Comparison of ENCODE assay signal across 18 cellular contexts in the genomic region with DNA sequence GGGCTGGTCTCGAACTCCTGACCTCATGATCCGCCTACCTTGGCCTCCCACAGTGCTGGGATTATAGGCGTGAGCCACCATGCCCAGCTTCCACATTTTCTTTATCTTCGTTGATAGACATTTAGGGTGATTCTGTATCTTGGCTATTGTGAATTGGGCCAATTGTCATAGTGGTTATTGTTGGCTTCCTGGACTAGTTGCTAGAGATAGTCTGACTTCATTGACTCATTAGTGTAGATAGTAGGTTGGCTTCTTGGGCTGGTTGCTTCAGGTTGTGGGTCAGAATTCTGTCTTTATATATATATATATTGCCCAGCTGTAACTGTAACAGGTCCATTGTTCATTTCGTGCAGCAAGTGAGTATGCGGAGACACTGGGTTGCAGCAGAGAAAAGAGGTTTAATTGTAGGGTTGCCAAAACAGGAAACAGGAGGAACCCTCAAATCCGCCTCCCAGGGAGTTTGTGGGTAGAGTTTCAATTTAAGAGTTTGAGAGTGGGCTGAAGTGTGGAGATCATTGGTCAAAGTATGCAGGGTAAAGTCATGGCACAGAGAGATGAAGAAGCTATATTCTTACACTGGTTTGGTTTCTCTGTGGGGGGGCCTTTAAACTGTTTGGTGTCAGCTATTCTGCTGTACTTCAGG. TPM values are rescaled to one million over a fixed set of nuclear protein-coding genes. Genes with fewer than 3 reads are reported as not detected.
DNase-seq lines count a peak whose midpoint lies in the region; ATAC-seq and TF ChIP-seq lines count a peak whose summit lies in the region.
"Had no signal": no experiment of that assay in that cellular context is flagged by ENCODE, and none has a peak within 500 bp of the region (broad histone marks: within the 10 kb centered on the region; RNA-seq: fewer than 3 reads in every experiment).

No MANE protein-coding gene starts in this region.

- H2AFZ ChIP-seq in neural progenitor cell (replicated peaks), result no peak overlapping the region

- H3K27me3 ChIP-seq in A673 (replicated peaks; ENCODE audit: insufficient read depth, low read depth, low read length, poor library complexity), result no peaks in the 10 kb centered on the region
- H3K27me3 ChIP-seq in CD8-positive, alpha-beta T cell (ENCODE audit: insufficient read depth, low read length), result no peaks in the 10 kb centered on the region
- no peaks in the 10 kb centered on the region for H3K27me3 ChIP-seq in neural progenitor cell
- H3K27me3 ChIP-seq: gastroesophageal sphincter, neutrophil, suprapubic skin had no signal

- no peaks in the 10 kb centered on the region for H3K79me2 ChIP-seq in neural progenitor cell (ENCODE audit: low read depth)

- H3K4me3 ChIP-seq in A673 (ENCODE audit: low read depth, low read length, poor library complexity, severe bottlenecking) (no peak overlapping the region), neural progenitor cell (no peak overlapping the region)
- no peak overlapping the region for H3K4me3 ChIP-seq in CD8-positive, alpha-beta T cell (ENCODE audit: low read depth, low read length)
- H3K4me3 ChIP-seq: gastroesophageal sphincter, suprapubic skin had no signal

- peaks cover 2% of the 10 kb centered on the region for H3K9me3 Mint-ChIP-seq in CD8-positive, alpha-beta T cell
- peaks cover 11% of the 10 kb centered on the region for H3K9me3 Mint-ChIP-seq in activated T-helper 2 cell treated with anti-CD3 and anti-CD28 coated beads, Interferon-gamma antibody, Interleukin-2, Interleukin-4, amounts not matched to agents 10 μg/mL and 5 μg/mL and 100 μg/mL, durations not matched to agents 14 hours and 24 hours and 36 hours
- H3K9me3 Mint-ChIP-seq in neural progenitor cell, result no peaks in the 10 kb centered on the region

- H3K9ac ChIP-seq in neural progenitor cell, result no peak overlapping the region

- intact Hi-C loops in A673 (cut with micrococcal nuclease; ENCODE audit: unreplicated experiment), result no loop called here
- intact Hi-C loops in CD8-positive, alpha-beta T cell (cut with DNase I, micrococcal nuclease), result no loop called here
- intact Hi-C loops in activated T-helper 2 cell treated with anti-CD3 and anti-CD28 coated beads, Interferon-gamma antibody, Interleukin-2, Interleukin-4, amounts not matched to agents 10 μg/mL and 5 μg/mL and 100 μg/mL, durations not matched to agents 14 hours and 24 hours and 36 hours (cut with micrococcal nuclease), result no loop called here

- H3K4me3 Mint-ChIP-seq in CD8-positive, alpha-beta T cell, result no peak overlapping the region
- H3K4me3 Mint-ChIP-seq in activated T-helper 2 cell treated with anti-CD3 and anti-CD28 coated beads, Interferon-gamma antibody, Interleukin-2, Interleukin-4, amounts not matched to agents 10 μg/mL and 5 μg/mL and 100 μg/mL, durations not matched to agents 14 hours and 24 hours and 36 hours (ENCODE audit: low read depth), result no peak overlapping the region
- H3K4me3 Mint-ChIP-seq in neural progenitor cell, result no peak overlapping the region
- H3K4me3 Mint-ChIP-seq: activated naive CD4-positive, alpha-beta T cell treated with anti-CD3 and anti-CD28 coated beads, Interleukin-2, amount 10 ng/mL, durations not matched to agents 7 days and 5 days had no signal

- TF ChIP-seq CTCF in A673 (conservative IDR thresholded peaks at IDR 0.05; ENCODE audit: low read depth, low read length) (no peak), neural progenitor cell (IDR thresholded peaks at IDR 0.05) (no peak)
- no peak for TF ChIP-seq CTCF in CD8-positive, alpha-beta T cell (IDR thresholded peaks at IDR 0.05)

- no peak overlapping the region for H3K4me2 ChIP-seq in neural progenitor cell

- H3K9me3 ChIP-seq in A673 (ENCODE audit: low read depth, low read length, poor library complexity, severe bottlenecking) (peaks cover 6% of the 10 kb centered on the region), neural progenitor cell (ENCODE audit: low read depth) (no peaks in the 10 kb centered on the region)
- H3K9me3 ChIP-seq in CD8-positive, alpha-beta T cell (ENCODE audit: low read length), result no peaks in the 10 kb centered on the region
- H3K9me3 ChIP-seq: Caco-2, gastroesophageal sphincter, neutrophil, suprapubic skin had no signal

- DNase-seq in A673 (ENCODE audit: low spot score), result peak; percentile 93
- no peak for DNase-seq in CD8-positive, alpha-beta T cell
- peak; percentile 84 for DNase-seq in NCI-H2107 treated with DMSO at 0.1 percent for 48 hours (lab: John Stamatoyannopoulos, UW; ENCODE audit: unreplicated experiment)
- DNase-seq in astrocyte of the hippocampus (ENCODE audit: low read depth, low spot score), result peak; percentile 7
- DNase-seq in activated T-helper 2 cell treated with anti-CD3 and anti-CD28 coated beads, Interferon-gamma antibody, Interleukin-2, Interleukin-4, amounts not matched to agents 10 μg/mL and 5 μg/mL and 100 μg/mL, durations not matched to agents 14 hours and 24 hours and 36 hours (ENCODE audit: low spot score), result no peak
- DNase-seq in neural progenitor cell (ENCODE audit: low spot score), result no peak
- DNase-seq: activated naive CD4-positive, alpha-beta T cell treated with anti-CD3 and anti-CD28 coated beads, Interleukin-2, amount 10 ng/mL, durations not matched to agents 7 days and 5 days; AML-193; Caco-2; HCEC 1CT; midbrain; NCI-H187 treated with DMSO at 0.1 percent for 48 hours; NCI-H524 treated with DMSO at 0.1 percent for 48 hours; PC-3 had no signal

- no peak for ATAC-seq in CD8-positive, alpha-beta T cell
- ATAC-seq in HG02970 (IDR thresholded peaks at IDR 0.05; ENCODE audit: low FRiP score, unreplicated experiment), result no peak
- ATAC-seq: gastroesophageal sphincter, PC-3 had no signal

- H3F3A ChIP-seq in neural progenitor cell (ENCODE audit: low read depth), result no peaks in the 10 kb centered on the region

- BruUV-seq in A673 (replicated peaks; lab: Mats Ljungman, UMichigan), result no TSS peak

- peaks cover 30% of the 10 kb centered on the region for H3K4me1 Mint-ChIP-seq in CD8-positive, alpha-beta T cell (ENCODE audit: low read depth)
- peaks cover 8% of the 10 kb centered on the region for H3K4me1 Mint-ChIP-seq in activated T-helper 2 cell treated with anti-CD3 and anti-CD28 coated beads, Interferon-gamma antibody, Interleukin-2, Interleukin-4, amounts not matched to agents 10 μg/mL and 5 μg/mL and 100 μg/mL, durations not matched to agents 14 hours and 24 hours and 36 hours (ENCODE audit: low read depth)
- no peaks in the 10 kb centered on the region for H3K4me1 Mint-ChIP-seq in neural progenitor cell

- peaks cover 3% of the 10 kb centered on the region for H3K4me1 ChIP-seq in A673 (ENCODE audit: insufficient read depth, low read length, poor library complexity, severe bottlenecking)
- H3K4me1 ChIP-seq in CD8-positive, alpha-beta T cell (ENCODE audit: insufficient read depth, low read length), result peaks cover 20% of the 10 kb centered on the region
- H3K4me1 ChIP-seq in neural progenitor cell, result no peaks in the 10 kb centered on the region
- H3K4me1 ChIP-seq: gastroesophageal sphincter, suprapubic skin had no signal

- POLR2A ChIA-PET in A673 (lab: Charles Lee; ENCODE audit: low non-redundant PET), result interaction anchor here (0.6 to 0.8 kb wide), 3 partner anchors 10 to 76 kb away, joined by 3 to 4 read pairs (median 3); no protein-coding TSS in a partner anchor
- POLR2A ChIA-PET in CD8-positive, alpha-beta T cell (lab: Charles Lee), result no interaction called here

- CTCF ChIA-PET in A673 (lab: Charles Lee), result interaction anchor here (0.6 to 0.7 kb wide), 2 partner anchors 288 to 702 kb away, joined by 3 to 5 read pairs; no protein-coding TSS in a partner anchor
- CTCF ChIA-PET in CD8-positive, alpha-beta T cell (lab: Charles Lee), result interaction anchor here (0.8 kb wide), 1 partner anchor 20 kb away, joined by 3 read pairs; no protein-coding TSS in a partner anchor

- no peaks in the 10 kb centered on the region for H3K27me3 Mint-ChIP-seq in CD8-positive, alpha-beta T cell (ENCODE audit: low read depth)
- no peaks in the 10 kb centered on the region for H3K27me3 Mint-ChIP-seq in activated T-helper 2 cell treated with anti-CD3 and anti-CD28 coated beads, Interferon-gamma antibody, Interleukin-2, Interleukin-4, amounts not matched to agents 10 μg/mL and 5 μg/mL and 100 μg/mL, durations not matched to agents 14 hours and 24 hours and 36 hours (ENCODE audit: low read depth)
- no peaks in the 10 kb centered on the region for H3K27me3 Mint-ChIP-seq in neural progenitor cell (ENCODE audit: insufficient read depth, low read depth)
- H3K27me3 Mint-ChIP-seq: activated naive CD4-positive, alpha-beta T cell treated with anti-CD3 and anti-CD28 coated beads, Interleukin-2, amount 10 ng/mL, durations not matched to agents 7 days and 5 days had no signal

- peak overlapping the region; percentile 38 for H3K27ac Mint-ChIP-seq in CD8-positive, alpha-beta T cell
- H3K27ac Mint-ChIP-seq in activated T-helper 2 cell treated with anti-CD3 and anti-CD28 coated beads, Interferon-gamma antibody, Interleukin-2, Interleukin-4, amounts not matched to agents 10 μg/mL and 5 μg/mL and 100 μg/mL, durations not matched to agents 14 hours and 24 hours and 36 hours, result no peak overlapping the region
- H3K27ac Mint-ChIP-seq in neural progenitor cell, result no peak overlapping the region
- H3K27ac Mint-ChIP-seq: activated naive CD4-positive, alpha-beta T cell treated with anti-CD3 and anti-CD28 coated beads, Interleukin-2, amount 10 ng/mL, durations not matched to agents 7 days and 5 days had no signal

- H3K36me3 Mint-ChIP-seq in CD8-positive, alpha-beta T cell, result peaks cover 55% of the 10 kb centered on the region
- peaks cover 44% of the 10 kb centered on the region for H3K36me3 Mint-ChIP-seq in activated T-helper 2 cell treated with anti-CD3 and anti-CD28 coated beads, Interferon-gamma antibody, Interleukin-2, Interleukin-4, amounts not matched to agents 10 μg/mL and 5 μg/mL and 100 μg/mL, durations not matched to agents 14 hours and 24 hours and 36 hours (ENCODE audit: low read depth)
- H3K36me3 Mint-ChIP-seq in neural progenitor cell, result peaks cover 11% of the 10 kb centered on the region

- no peaks in the 10 kb centered on the region for H4K20me1 ChIP-seq in neural progenitor cell (ENCODE audit: low read depth)

- peak overlapping the region; percentile 1 for H3K27ac ChIP-seq in A673 (ENCODE audit: low read depth, low read length, poor library complexity, severe bottlenecking)
- H3K27ac ChIP-seq in CD8-positive, alpha-beta T cell (ENCODE audit: low read depth, low read length), result no peak overlapping the region
- no peak overlapping the region for H3K27ac ChIP-seq in neural progenitor cell
- H3K27ac ChIP-seq: gastroesophageal sphincter, neutrophil, suprapubic skin had no signal

- H3K36me3 ChIP-seq in A673 (ENCODE audit: insufficient read depth, low read length, poor library complexity, severe bottlenecking) (peaks cover 15% of the 10 kb centered on the region), neural progenitor cell (no peaks in the 10 kb centered on the region)
- no peaks in the 10 kb centered on the region for H3K36me3 ChIP-seq in CD8-positive, alpha-beta T cell (ENCODE audit: insufficient read depth, low read length)

RNA-seq across cellular contexts. Expression of a gene that starts 22.0 kb away (rescaled TPM):
- total RNA-seq in A673 (2021) (155 and 158 TPM in 2 replicates), neural progenitor cell (ENCODE audit: low replicate concordance) (75.4 and 88.5 TPM in 2 replicates)
- 100 to 1,000 TPM; 117 to 137 TPM for total RNA-seq in CD8-positive, alpha-beta T cell
- total RNA-seq in activated T-helper 2 cell treated with anti-CD3 and anti-CD28 coated beads, Interferon-gamma antibody, Interleukin-2, Interleukin-4, amounts not matched to agents 10 μg/mL and 5 μg/mL and 100 μg/mL, durations not matched to agents 14 hours and 24 hours and 36 hours, result 58.0 and 58.1 TPM in 2 replicates

RNA-seq across cellular contexts. Expression of a gene that starts 22.3 kb away (rescaled TPM):
- 10.1 and 11.6 TPM in 2 replicates for total RNA-seq in A673 (2021)
- total RNA-seq in CD8-positive, alpha-beta T cell, result 10 to 100 TPM; 18.1 to 19.1 TPM
- 3.8 and 4.7 TPM in 2 replicates for total RNA-seq in activated T-helper 2 cell treated with anti-CD3 and anti-CD28 coated beads, Interferon-gamma antibody, Interleukin-2, Interleukin-4, amounts not matched to agents 10 μg/mL and 5 μg/mL and 100 μg/mL, durations not matched to agents 14 hours and 24 hours and 36 hours
- 4.6 and 5.3 TPM in 2 replicates for total RNA-seq in neural progenitor cell (ENCODE audit: low replicate concordance)

RNA-seq across cellular contexts. Expression of a gene that starts 45.5 kb away (rescaled TPM):
- total RNA-seq in A673 (2021) (69.9 and 78.1 TPM in 2 replicates), neural progenitor cell (ENCODE audit: low replicate concordance) (20.7 and 35.9 TPM in 2 replicates)
- 10 to 100 TPM; 31.2 to 34.1 TPM for total RNA-seq in CD8-positive, alpha-beta T cell
- total RNA-seq in activated T-helper 2 cell treated with anti-CD3 and anti-CD28 coated beads, Interferon-gamma antibody, Interleukin-2, Interleukin-4, amounts not matched to agents 10 μg/mL and 5 μg/mL and 100 μg/mL, durations not matched to agents 14 hours and 24 hours and 36 hours, result 31.5 and 32.7 TPM in 2 replicates

Comparison
In these comparisons a context has a peak if more than half of its experiments do, and no peak if none do; other contexts are left out.
1. DNase-seq: peak in A673 (single experiment), NCI-H2107 treated with DMSO at 0.1 percent for 48 hours (single experiment) and astrocyte of the hippocampus (single experiment); none in CD8-positive, alpha-beta T cell (0 of 7), activated T-helper 2 cell treated with anti-CD3 and anti-CD28 coated beads, Interferon-gamma antibody, Interleukin-2, Interleukin-4, amounts not matched to agents 10 μg/mL and 5 μg/mL and 100 μg/mL, durations not matched to agents 14 hours and 24 hours and 36 hours (single experiment) and neural progenitor cell (single experiment).